In genomic region chr17:8630802-8631553, GRCh38 we compare ENCODE assay signal across 8 cellular contexts. TPM values are rescaled to one million over a fixed set of nuclear protein-coding genes. Genes with fewer than 3 reads are reported as not detected.
DNase-seq lines count a peak whose midpoint lies in the region; ATAC-seq, FAIRE-seq and TF ChIP-seq lines count a peak whose summit lies in the region.

No MANE protein-coding gene starts in this region.

- H3K36me3 ChIP-seq in DND-41 (ENCODE audit: insufficient read depth, low read length) (no peaks in the 10 kb centered on the region; the same call in 1 of the 2 replicates), neural progenitor cell (no peaks in the 10 kb centered on the region), stomach smooth muscle (ENCODE audit: control insufficient read depth in 2 of 2, insufficient read depth in 2 of 2, low read length in 2 of 2) (no peaks in the 10 kb centered on the region)

- ATAC-seq in DND-41 (ENCODE audit: insufficient read depth, low read depth), result peak; percentile 93

- no peaks in the 10 kb centered on the region for H3K27me3 Mint-ChIP-seq in neural progenitor cell (ENCODE audit: insufficient read depth, low read depth)

- peak overlapping the region; percentile 89 for H3K4me2 ChIP-seq in DND-41 (ENCODE audit: insufficient read depth, low read length)
- peak overlapping the region; percentile 81 for H3K4me2 ChIP-seq in neural progenitor cell

- peak; percentile 87 for FAIRE-seq in H54 (lab: Jason Lieb, UNC)

- H3K4me3 ChIP-seq in DND-41 (ENCODE audit: low read depth in 1 of 2, low read length in 2 of 2), result peak overlapping the region; percentile 54 to 98; a peak in 3 of 4 replicates
- peak overlapping the region; percentile 97 for H3K4me3 ChIP-seq in neural progenitor cell
- H3K4me3 ChIP-seq in stomach smooth muscle (ENCODE audit: low read length in 2 of 2), result peak overlapping the region; percentile 83 to 92

- H2AFZ ChIP-seq in DND-41 (ENCODE audit: low read depth, low read length), result peak overlapping the region; percentile 88
- H2AFZ ChIP-seq in neural progenitor cell (replicated peaks), result peak overlapping the region; percentile 66

- peak; percentile 99 for DNase-seq in DND-41
- peak; percentile 99 for DNase-seq in H54 (ENCODE audit: insufficient read length, low spot score)
- peak; percentile 98 for DNase-seq in LoVo (ENCODE audit: low spot score)
- DNase-seq in SIG-M5 (lab: John Stamatoyannopoulos, UW), result peak; percentile 79
- peak; percentile 37 to 81 (median 61) for DNase-seq in activated naive CD4-positive, alpha-beta T cell (lab: John Stamatoyannopoulos, UW)
- peak; percentile 98 for DNase-seq in foreskin melanocyte
- peak; percentile 100 for DNase-seq in neural progenitor cell (ENCODE audit: low spot score)

- H3K9me3 Mint-ChIP-seq in neural progenitor cell, result no peaks in the 10 kb centered on the region

- H3K27ac ChIP-seq in DND-41 (ENCODE audit: low read length) (peak overlapping the region; percentile 48), neural progenitor cell (peak overlapping the region; percentile 92), stomach smooth muscle (ENCODE audit: low read length) (peak overlapping the region; percentile 18)

- no peak; the same call in 1 of the 2 replicates for TF ChIP-seq POLR2A in H54 (IDR thresholded peaks at IDR 0.05; ENCODE audit: low read depth, low read length)

- peaks cover 28% of the 10 kb centered on the region for H3K4me1 Mint-ChIP-seq in neural progenitor cell

- TF ChIP-seq CTCF in DND-41 (IDR thresholded peaks at IDR 0.05; ENCODE audit: borderline replicate concordance, extremely low read depth, low read length, poor library complexity, severe bottlenecking) (peak; percentile 38), neural progenitor cell (IDR thresholded peaks at IDR 0.05) (peak; percentile 46)

- peaks cover 25% of the 10 kb centered on the region for H3K4me1 ChIP-seq in DND-41 (ENCODE audit: insufficient read depth, low read length)
- peaks cover 28% of the 10 kb centered on the region for H3K4me1 ChIP-seq in neural progenitor cell
- peaks cover 6% of the 10 kb centered on the region for H3K4me1 ChIP-seq in stomach smooth muscle (ENCODE audit: control insufficient read depth, insufficient read depth, low read length)

- H3K9me3 ChIP-seq in DND-41 (ENCODE audit: insufficient read depth, low read length, severe bottlenecking) (no peaks in the 10 kb centered on the region), neural progenitor cell (ENCODE audit: low read depth) (no peaks in the 10 kb centered on the region), stomach smooth muscle (ENCODE audit: control insufficient read depth in 2 of 2, low read length in 2 of 2) (no peaks in the 10 kb centered on the region)

- peaks cover 15% of the 10 kb centered on the region for H3F3A ChIP-seq in neural progenitor cell (ENCODE audit: low read depth)

- H4K20me1 ChIP-seq in DND-41 (ENCODE audit: insufficient read depth, low read length) (peaks cover 22% of the 10 kb centered on the region), neural progenitor cell (ENCODE audit: low read depth) (peaks cover 31% of the 10 kb centered on the region)

- H3K27ac Mint-ChIP-seq in neural progenitor cell, result peak overlapping the region; percentile 96

- no peaks in the 10 kb centered on the region for H3K36me3 Mint-ChIP-seq in neural progenitor cell

- H3K27me3 ChIP-seq in DND-41 (ENCODE audit: insufficient read depth, low read length, poor library complexity) (peaks cover 14% of the 10 kb centered on the region), neural progenitor cell (no peaks in the 10 kb centered on the region), stomach smooth muscle (ENCODE audit: control insufficient read depth in 1 of 2, insufficient read depth in 2 of 2, low read length in 2 of 2) (no peaks in the 10 kb centered on the region)

- peak overlapping the region; percentile 99 for H3K4me3 Mint-ChIP-seq in neural progenitor cell

- H3K79me2 ChIP-seq in DND-41 (ENCODE audit: insufficient read depth, low read length), result peaks cover 45% of the 10 kb centered on the region
- H3K79me2 ChIP-seq in neural progenitor cell (ENCODE audit: low read depth), result peaks cover 45% of the 10 kb centered on the region

- H3K9ac ChIP-seq in DND-41 (ENCODE audit: low read depth, low read length) (peak overlapping the region; percentile 97), neural progenitor cell (peak overlapping the region; percentile 44), stomach smooth muscle (ENCODE audit: low read length in 2 of 2) (peak overlapping the region; percentile 47 to 61)

RNA-seq across cellular contexts. Expression of gene MYH10, which starts 0.5 kb away (rescaled TPM):
- total RNA-seq in neural progenitor cell (ENCODE audit: low replicate concordance), result 160 and 213 TPM in 2 replicates

Comparison
In these comparisons a context has a peak if more than half of its experiments do, and no peak if none do; other contexts are left out.
1. Peak in every context shown above with its lines: DNase-seq, ATAC-seq, H3K4me3 ChIP-seq and H3K27ac ChIP-seq.
2. H3K27ac ChIP-seq: peak in every context shown above with its lines; median percentile 92 in neural progenitor cell; 48 in DND-41; 18 in stomach smooth muscle.
3. H3K9ac ChIP-seq: peak in every context shown above with its lines; median percentile 97 in DND-41; 54 in stomach smooth muscle; 44 in neural progenitor cell.